In the genomic region with DNA sequence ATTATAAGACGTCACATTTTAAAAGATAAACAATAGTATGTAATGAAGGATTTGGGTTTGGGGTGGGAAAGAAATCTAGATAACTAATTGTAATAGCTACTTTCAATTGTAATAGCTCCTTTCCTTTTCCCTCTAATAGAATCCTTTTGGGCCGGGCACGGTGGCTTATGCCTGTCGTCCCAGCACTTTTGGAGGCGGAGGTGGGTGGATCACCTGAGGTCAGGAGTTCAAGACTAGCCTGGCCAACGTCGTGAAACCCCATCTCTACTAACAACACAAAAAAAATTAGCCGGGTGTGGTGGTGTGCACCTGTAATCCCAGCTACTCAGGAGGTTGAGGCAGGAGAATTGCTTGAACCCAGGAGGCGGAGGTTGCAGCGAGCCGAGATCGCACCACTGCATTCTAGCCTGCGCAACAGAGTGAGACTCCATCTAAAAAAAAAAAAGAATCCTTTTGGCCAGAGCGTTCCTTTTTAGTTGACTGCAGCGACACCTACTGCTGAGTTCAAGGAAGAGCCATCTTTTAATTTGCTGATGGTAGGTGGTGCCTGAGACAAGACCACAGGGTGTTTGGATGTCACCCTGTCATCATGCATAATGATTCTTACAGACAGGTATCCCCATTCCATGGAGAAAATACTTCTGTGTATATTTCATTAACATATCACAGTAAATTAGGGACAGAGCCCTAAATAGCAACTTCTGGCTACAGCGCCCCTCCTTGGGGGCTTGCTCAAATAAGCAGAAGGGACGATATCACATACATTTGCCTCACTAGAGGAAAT, we compare ENCODE assay signal across 7 cellular contexts.
DNase-seq lines count a peak whose midpoint lies in the region; ATAC-seq and TF ChIP-seq lines count a peak whose summit lies in the region.

No MANE protein-coding gene starts in this region.

- peak; percentile 72 for ATAC-seq in HG02623 (IDR thresholded peaks at IDR 0.05; ENCODE audit: unreplicated experiment)
- ATAC-seq in SK-N-SH treated with all-trans-retinoic acid at 6 μM for 48 hours, result peak; percentile 97

- no peaks in the 10 kb centered on the region for H3K9me3 ChIP-seq in mammary epithelial cell (replicated peaks; ENCODE audit: insufficient read depth, low read length)

- H3K4me2 ChIP-seq in mammary epithelial cell (ENCODE audit: insufficient read depth, low read depth, low read length), result peak overlapping the region; percentile 25

- H3K4me1 ChIP-seq in mammary epithelial cell (ENCODE audit: insufficient read depth, low read length), result peaks cover 13% of the 10 kb centered on the region

- WGBS in mammary epithelial cell (ENCODE audit: low coverage, missing lambda C conversion rate), result 37% methylated on average over 15 of the region's 17 CpGs

- intact Hi-C loops in mammary epithelial cell (cut with micrococcal nuclease), result loop anchor here (1.0 to 10.0 kb wide), 8 partner anchors 201 to 1578 kb away; a partner anchor contains a TSS

- no TSS peak for BruUV-seq in mammary epithelial cell (replicated peaks; lab: Mats Ljungman, UMichigan)

- peak overlapping the region; percentile 32 for H2AFZ ChIP-seq in mammary epithelial cell (ENCODE audit: low read depth, low read length)

- H3K4me3 ChIP-seq in mammary epithelial cell (replicated peaks in 1 of 3; ENCODE audit: insufficient read depth in 1 of 3, low read depth in 2 of 3, low read length in 3 of 3), result no peak overlapping the region

- no peak overlapping the region for H3K27ac ChIP-seq in mammary epithelial cell (ENCODE audit: insufficient read depth, low read depth, low read length)

- CTCF ChIA-PET in mammary epithelial cell (lab: Charles Lee; ENCODE audit: low non-redundant PET), result interaction anchor here (0.6 kb wide), 1 partner anchor 585 kb away, joined by 6 read pairs; no protein-coding TSS in a partner anchor

- in situ Hi-C loops in mammary epithelial cell (cut with MboI; ENCODE audit: low sequenced_read_pairs in 2 of 2), result loop anchor here in 1 of 2 donors (10.0 kb wide), 1 partner anchor 378 kb away; no protein-coding TSS in a partner anchor

- DNase-seq in NCI-H1105 (lab: John Stamatoyannopoulos, UW) (peak; percentile 21), mammary epithelial cell (peak; percentile 44), islet precursor cell (peak; percentile 77)
- DNase-seq in stimulated activated CD4-positive, alpha-beta T cell treated with anti-CD3 and anti-CD28 coated beads, Interleukin-1b, Interleukin-23, amount 100 ng/mL, for 48 hours, result peak; percentile 40

- H3K9ac ChIP-seq in mammary epithelial cell (ENCODE audit: insufficient read depth, low read length), result no peak overlapping the region

- no peaks in the 10 kb centered on the region for H3K79me2 ChIP-seq in mammary epithelial cell (ENCODE audit: insufficient read depth, low read length)

- TF ChIP-seq CTCF in GM12872 (IDR thresholded peaks at IDR 0.05; ENCODE audit: insufficient read depth, low read depth, low read length), result peak; percentile 65
- peak; percentile 61 to 73 for TF ChIP-seq CTCF in mammary epithelial cell (conservative IDR thresholded peaks at IDR 0.05 in 1 of 2, IDR thresholded peaks at IDR 0.05 in 1 of 2; ENCODE audit: extremely low read depth in 1 of 2, insufficient read depth in 1 of 2, low read depth in 1 of 2, low read length in 2 of 2)

- no peaks in the 10 kb centered on the region for H3K36me3 ChIP-seq in mammary epithelial cell (ENCODE audit: insufficient read depth, low read length)

- no peaks in the 10 kb centered on the region for H4K20me1 ChIP-seq in mammary epithelial cell (ENCODE audit: insufficient read depth, low read length)

- H3K27me3 ChIP-seq in mammary epithelial cell (ENCODE audit: insufficient read depth, low read length), result no peaks in the 10 kb centered on the region

- dilution Hi-C loops in mammary epithelial cell (cut with HindIII; ENCODE audit: low sequenced_read_pairs), result no loop called here

TF ChIP-seq in SK-N-SH treated with all-trans-retinoic acid at 6 μM for 48 hours, 23 proteins besides CTCF, POLR2A, EP300 and RAD21:
- TF ChIP-seq, protein P1, sequence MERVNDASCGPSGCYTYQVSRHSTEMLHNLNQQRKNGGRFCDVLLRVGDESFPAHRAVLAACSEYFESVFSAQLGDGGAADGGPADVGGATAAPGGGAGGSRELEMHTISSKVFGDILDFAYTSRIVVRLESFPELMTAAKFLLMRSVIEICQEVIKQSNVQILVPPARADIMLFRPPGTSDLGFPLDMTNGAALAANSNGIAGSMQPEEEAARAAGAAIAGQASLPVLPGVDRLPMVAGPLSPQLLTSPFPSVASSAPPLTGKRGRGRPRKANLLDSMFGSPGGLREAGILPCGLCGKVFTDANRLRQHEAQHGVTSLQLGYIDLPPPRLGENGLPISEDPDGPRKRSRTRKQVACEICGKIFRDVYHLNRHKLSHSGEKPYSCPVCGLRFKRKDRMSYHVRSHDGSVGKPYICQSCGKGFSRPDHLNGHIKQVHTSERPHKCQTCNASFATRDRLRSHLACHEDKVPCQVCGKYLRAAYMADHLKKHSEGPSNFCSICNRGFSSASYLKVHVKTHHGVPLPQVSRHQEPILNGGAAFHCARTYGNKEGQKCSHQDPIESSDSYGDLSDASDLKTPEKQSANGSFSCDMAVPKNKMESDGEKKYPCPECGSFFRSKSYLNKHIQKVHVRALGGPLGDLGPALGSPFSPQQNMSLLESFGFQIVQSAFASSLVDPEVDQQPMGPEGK (CRISPR knock-in tag; IDR thresholded peaks at IDR 0.05; ENCODE audit: borderline replicate concordance), result no peak
- no peak for TF ChIP-seq OSR1 (CRISPR knock-in tag; IDR thresholded peaks at IDR 0.05)
- no peak for TF ChIP-seq TOX (CRISPR knock-in tag; IDR thresholded peaks at IDR 0.05; ENCODE audit: borderline replicate concordance)
- TF ChIP-seq GLIS3 (CRISPR knock-in tag; IDR thresholded peaks at IDR 0.05), result no peak
- no peak for TF ChIP-seq RARB (CRISPR knock-in tag; IDR thresholded peaks at IDR 0.05)
- TF ChIP-seq ZNF70 (CRISPR knock-in tag; IDR thresholded peaks at IDR 0.05), result no peak
- TF ChIP-seq BACH2 (CRISPR knock-in tag; IDR thresholded peaks at IDR 0.05; ENCODE audit: borderline replicate concordance), result no peak
- TF ChIP-seq ARNTL (CRISPR knock-in tag; IDR thresholded peaks at IDR 0.05; ENCODE audit: borderline replicate concordance, low read depth), result no peak
- no peak for TF ChIP-seq TCF4 (CRISPR knock-in tag; IDR thresholded peaks at IDR 0.05; ENCODE audit: borderline replicate concordance)

Comparison
In these comparisons a context has a peak if more than half of its experiments do, and no peak if none do; other contexts are left out.
1. DNase-seq: peak in every context shown above with its lines; median percentile 77 in islet precursor cell; 44 in mammary epithelial cell; 40 in stimulated activated CD4-positive, alpha-beta T cell treated with anti-CD3 and anti-CD28 coated beads, Interleukin-1b, Interleukin-23, amount 100 ng/mL, for 48 hours; 21 in NCI-H1105.